9 cellular contexts compared by ENCODE assay signal in genomic region chr2:109260886-109261700, GRCh38.
DNase-seq lines count a peak whose midpoint lies in the region; ATAC-seq and TF ChIP-seq lines count a peak whose summit lies in the region.
"Had no signal": no experiment of that assay in that cellular context is flagged by ENCODE, and none has a peak within 500 bp of the region (broad histone marks: within the 10 kb centered on the region; RNA-seq: fewer than 3 reads in every experiment).

No MANE protein-coding gene starts in this region.

- no peaks in the 10 kb centered on the region for H3K27me3 ChIP-seq in DOHH2 (ENCODE audit: control insufficient read depth, low read length)
- 0 out of 2 replicates have a peak, but pooled peaks cover 3% of the 10 kb centered on the region for H3K27me3 ChIP-seq in Karpas-422 (ENCODE audit: low read length)
- H3K27me3 ChIP-seq in mesendoderm (ENCODE audit: insufficient read depth, low read length, poor library complexity), result no peaks in the 10 kb centered on the region

- H3K9me2 ChIP-seq in DOHH2 (replicated peaks; ENCODE audit: control insufficient read depth, low read length) (no peaks in the 10 kb centered on the region), Karpas-422 (replicated peaks; ENCODE audit: insufficient read depth, low read length) (no peaks in the 10 kb centered on the region)

- H4K5ac ChIP-seq in mesendoderm (ENCODE audit: low read length), result no peak overlapping the region

- H3K9me3 ChIP-seq in DOHH2 (ENCODE audit: control insufficient read depth, insufficient read depth, low read length) (no peaks in the 10 kb centered on the region), Karpas-422 (ENCODE audit: low read length) (no peaks in the 10 kb centered on the region)

- ATAC-seq in GM18858 (IDR thresholded peaks at IDR 0.05; ENCODE audit: unreplicated experiment), result no peak
- no peak for ATAC-seq in GM21528 (IDR thresholded peaks at IDR 0.05; ENCODE audit: low FRiP score, unreplicated experiment)
- ATAC-seq: activated naive CD4-positive, alpha-beta T cell treated with anti-CD3 and anti-CD28 coated beads, Interleukin-2, amount 50 U/mL, for 72 hours had no signal

- no peak overlapping the region for H2BK120ac ChIP-seq in mesendoderm (ENCODE audit: low read depth, low read length)

- no peaks in the 10 kb centered on the region for H3K79me2 ChIP-seq in DOHH2 (ENCODE audit: control insufficient read depth, low read length)
- H3K79me2 ChIP-seq in Karpas-422 (ENCODE audit: low read length), result no peaks in the 10 kb centered on the region
- no peaks in the 10 kb centered on the region for H3K79me2 ChIP-seq in mesendoderm (ENCODE audit: control insufficient read depth, insufficient read depth, low read length)

- H3K56ac ChIP-seq in mesendoderm (ENCODE audit: low read length), result no peak overlapping the region

- H3K79me1 ChIP-seq in mesendoderm (ENCODE audit: low read length), result no peaks in the 10 kb centered on the region

- H4K8ac ChIP-seq in mesendoderm (ENCODE audit: low read depth, low read length), result no peak overlapping the region

- intact Hi-C loops in posterior vena cava (cut with DNase I), result no loop called here

- H3K27ac ChIP-seq in DOHH2 (ENCODE audit: low read depth, low read length) (no peak overlapping the region), Karpas-422 (ENCODE audit: low read length) (no peak overlapping the region), VCaP (peak overlapping the region; percentile 68), mesendoderm (ENCODE audit: low read depth, low read length) (no peak overlapping the region)

- H3K36me3 ChIP-seq in DOHH2 (ENCODE audit: control insufficient read depth, low read length) (no peaks in the 10 kb centered on the region), Karpas-422 (ENCODE audit: insufficient read depth, low read length) (no peaks in the 10 kb centered on the region), mesendoderm (ENCODE audit: control insufficient read depth, insufficient read depth, low read length) (no peaks in the 10 kb centered on the region)

- H3K23ac ChIP-seq in mesendoderm (ENCODE audit: low read length), result no peak overlapping the region

- H2BK15ac ChIP-seq in mesendoderm (replicated peaks; ENCODE audit: low read depth), result no peak overlapping the region

- H3K4ac ChIP-seq in mesendoderm (ENCODE audit: low read depth, low read length), result no peak overlapping the region

- no peak overlapping the region for H2AK5ac ChIP-seq in mesendoderm (ENCODE audit: low read length)

- H2AFZ ChIP-seq in Karpas-422 (ENCODE audit: low read length), result no peak overlapping the region

- H3K4me2 ChIP-seq in DOHH2 (ENCODE audit: low read length) (no peak overlapping the region), Karpas-422 (ENCODE audit: low read depth, low read length, poor library complexity, severe bottlenecking) (no peak overlapping the region), mesendoderm (ENCODE audit: low read length) (no peak overlapping the region)

- DNase-seq in Karpas-422, result peak; percentile 61
- peak; percentile 61 for DNase-seq in mesendoderm
- no peak for DNase-seq in posterior vena cava (ENCODE audit: low spot score)
- DNase-seq in stimulated activated CD4-positive, alpha-beta T cell treated with anti-CD3 and anti-CD28 coated beads, Interleukin-15, amount 100 ng/mL, for 24 hours, result no peak

- H3K4me3 ChIP-seq in DOHH2 (ENCODE audit: low read length), result no peak overlapping the region
- H3K4me3 ChIP-seq in Karpas-422 (ENCODE audit: low read length), result no peak overlapping the region
- H3K4me3 ChIP-seq in mesendoderm (ENCODE audit: low read length), result no peak overlapping the region

- H3K4me1 ChIP-seq in DOHH2 (ENCODE audit: control insufficient read depth, low read length) (peaks cover 18% of the 10 kb centered on the region), Karpas-422 (ENCODE audit: low read length) (peaks cover 16% of the 10 kb centered on the region), mesendoderm (ENCODE audit: control insufficient read depth, low read depth, low read length) (no peaks in the 10 kb centered on the region)

- H2BK5ac ChIP-seq in mesendoderm (ENCODE audit: low read length), result no peak overlapping the region

- whole genome bisulfite sequencing in mesendoderm (ENCODE audit: extremely low coverage, insufficient coverage, low lambda C conversion rate), result no CpG with 5 or more reads among the region's 8 CpGs

- H4K20me1 ChIP-seq in DOHH2 (ENCODE audit: control insufficient read depth, insufficient read depth, low read depth, low read length) (no peaks in the 10 kb centered on the region), Karpas-422 (ENCODE audit: insufficient read depth, low read depth, low read length) (no peaks in the 10 kb centered on the region)

- H3F3A ChIP-seq in DOHH2 (ENCODE audit: control insufficient read depth, insufficient read depth), result no peaks in the 10 kb centered on the region

- TF ChIP-seq CTCF in DOHH2 (IDR thresholded peaks at IDR 0.05; ENCODE audit: low read depth, low read length, poor library complexity, severe bottlenecking), result peak; percentile 20
- peak; percentile 42 for TF ChIP-seq CTCF in VCaP (conservative IDR thresholded peaks at IDR 0.05)

- H3K9ac ChIP-seq in Karpas-422 (ENCODE audit: low read length) (no peak overlapping the region), mesendoderm (ENCODE audit: low read length) (no peak overlapping the region)

- no peak overlapping the region for H3K18ac ChIP-seq in mesendoderm (ENCODE audit: low read length)

Comparison
In these comparisons a context has a peak if more than half of its experiments do, and no peak if none do; other contexts are left out.
1. DNase-seq: peak in Karpas-422 (single experiment) and mesendoderm (single experiment); none in posterior vena cava (single experiment) and stimulated activated CD4-positive, alpha-beta T cell treated with anti-CD3 and anti-CD28 coated beads, Interleukin-15, amount 100 ng/mL, for 24 hours (single experiment).